In the genomic region with DNA sequence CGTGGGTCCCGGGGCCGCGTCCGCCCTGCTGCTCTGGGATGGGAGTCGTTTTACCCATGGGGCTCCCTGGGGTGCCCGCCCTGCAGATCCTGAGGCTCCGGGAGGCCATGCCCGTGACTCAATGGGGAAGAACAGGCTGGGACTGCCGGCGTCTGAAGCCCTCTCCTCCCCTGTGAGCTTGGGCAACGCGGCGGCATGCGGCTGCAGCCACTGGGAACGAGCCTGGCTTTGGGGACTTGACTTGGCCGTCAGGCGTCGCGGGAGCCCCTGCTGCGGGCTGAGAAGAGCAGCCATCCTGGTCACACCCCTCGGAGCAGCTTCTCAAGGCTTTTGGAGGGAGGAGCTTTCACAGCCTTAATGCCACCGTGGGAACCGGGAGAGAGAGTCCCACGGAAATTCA, we compare ENCODE assay signal across 24 cellular contexts.
DNase-seq lines count a peak whose midpoint lies in the region; ATAC-seq and TF ChIP-seq lines count a peak whose summit lies in the region.
"Had no signal": no experiment of that assay in that cellular context is flagged by ENCODE, and none has a peak within 500 bp of the region (broad histone marks: within the 10 kb centered on the region; RNA-seq: fewer than 3 reads in every experiment).

No MANE protein-coding gene starts in this region.

- no peak overlapping the region for H3K4me3 ChIP-seq in BLaER1 treated with 17β-estradiol and CSF1 and Interleukin-3, amounts not matched to agents 10 nM and 100 nM
- H3K4me3 ChIP-seq in endodermal cell (ENCODE audit: low read length), result no peak overlapping the region

- no peaks in the 10 kb centered on the region for H3K27me3 Mint-ChIP-seq in endodermal cell (ENCODE audit: insufficient read depth)
- peaks cover 11% of the 10 kb centered on the region for H3K27me3 Mint-ChIP-seq in osteocyte (ENCODE audit: unreplicated experiment)
- H3K27me3 Mint-ChIP-seq in activated naive CD8-positive, alpha-beta T cell treated with anti-CD3 and anti-CD28 coated beads, Interleukin-2, amount 50 U/mL, for 24 hours, result no peaks in the 10 kb centered on the region
- H3K27me3 Mint-ChIP-seq: stimulated activated naive B cell treated with anti-CD40 and anti-IgM and Interleukin-4, amounts not matched to agents 10 μg/mL and 1 μg/mL and 100 μg/mL, for 72 hours had no signal

- H3K9ac ChIP-seq in BLaER1 treated with 17β-estradiol and CSF1 and Interleukin-3, amounts not matched to agents 10 nM and 100 nM, result no peak overlapping the region
- H3K9ac ChIP-seq in endodermal cell (ENCODE audit: extremely low read depth, low read length, poor library complexity, severe bottlenecking), result no peak overlapping the region

- peaks cover 36 to 51% (median 48%) of the 10 kb centered on the region in 11 experiments for H3K27me3 ChIP-seq in BLaER1 treated with 17β-estradiol and CSF1 and Interleukin-3, amounts not matched to agents 10 nM and 100 nM
- no peaks in the 10 kb centered on the region for H3K27me3 ChIP-seq in endodermal cell (ENCODE audit: control insufficient read depth, insufficient read depth, low read length, poor library complexity, severe bottlenecking)
- H3K27me3 ChIP-seq: neutrophil had no signal

- no peaks in the 10 kb centered on the region for H3K36me3 ChIP-seq in BLaER1 treated with 17β-estradiol and CSF1 and Interleukin-3, amounts not matched to agents 10 nM and 100 nM
- H3K36me3 ChIP-seq in endodermal cell (ENCODE audit: control insufficient read depth, insufficient read depth, low read length), result no peaks in the 10 kb centered on the region
- H3K36me3 ChIP-seq: neutrophil had no signal

- 90 to 92% methylated on average over 18 to 25 of the region's 25 CpGs for WGBS in endodermal cell (ENCODE audit: insufficient coverage in 1 of 2, insufficient read length in 1 of 2), 2 experiments

- H4K20me1 ChIP-seq in BLaER1 treated with 17β-estradiol and CSF1 and Interleukin-3, amounts not matched to agents 10 nM and 100 nM, result peaks cover 0 to 26% (median 4%) of the 10 kb centered on the region in 11 experiments; a peak in 8 of 22 replicates

- H3K4me3 Mint-ChIP-seq in endodermal cell (no peak overlapping the region), osteocyte (ENCODE audit: unreplicated experiment) (no peak overlapping the region)
- H3K4me3 Mint-ChIP-seq in activated naive CD8-positive, alpha-beta T cell treated with anti-CD3 and anti-CD28 coated beads, Interleukin-2, amount 50 U/mL, for 24 hours, result no peak overlapping the region
- H3K4me3 Mint-ChIP-seq: stimulated activated naive B cell treated with anti-CD40 and anti-IgM and Interleukin-4, amounts not matched to agents 10 μg/mL and 1 μg/mL and 100 μg/mL, for 72 hours had no signal

- H3K4me2 ChIP-seq in BLaER1 treated with 17β-estradiol and CSF1 and Interleukin-3, amounts not matched to agents 10 nM and 100 nM, result peak overlapping the region in 8 of 11 experiments; percentile 33 to 69 (median 52); a peak in 13 of 22 replicates

- no peak for ATAC-seq in activated naive CD8-positive, alpha-beta T cell treated with anti-CD3 and anti-CD28 coated beads, Interleukin-2, amount 50 U/mL, for 24 hours
- ATAC-seq in HG02970 (IDR thresholded peaks at IDR 0.05; ENCODE audit: low FRiP score, unreplicated experiment), result no peak
- ATAC-seq: activated naive CD4-positive, alpha-beta T cell treated with anti-CD3 and anti-CD28 coated beads, Interleukin-2, amount 50 U/mL, for 72 hours; PC-3; stimulated activated naive B cell treated with anti-CD40 and anti-IgM and Interleukin-4, amounts not matched to agents 10 μg/mL and 1 μg/mL and 100 μg/mL, for 72 hours had no signal

- H3K4me1 Mint-ChIP-seq in endodermal cell (no peaks in the 10 kb centered on the region), osteocyte (ENCODE audit: unreplicated experiment) (no peaks in the 10 kb centered on the region)
- no peaks in the 10 kb centered on the region for H3K4me1 Mint-ChIP-seq in activated naive CD8-positive, alpha-beta T cell treated with anti-CD3 and anti-CD28 coated beads, Interleukin-2, amount 50 U/mL, for 24 hours
- H3K4me1 Mint-ChIP-seq: stimulated activated naive B cell treated with anti-CD40 and anti-IgM and Interleukin-4, amounts not matched to agents 10 μg/mL and 1 μg/mL and 100 μg/mL, for 72 hours had no signal

- H3K27ac Mint-ChIP-seq in endodermal cell (no peak overlapping the region), osteocyte (ENCODE audit: unreplicated experiment) (no peak overlapping the region)
- H3K27ac Mint-ChIP-seq in activated naive CD8-positive, alpha-beta T cell treated with anti-CD3 and anti-CD28 coated beads, Interleukin-2, amount 50 U/mL, for 24 hours, result no peak overlapping the region
- H3K27ac Mint-ChIP-seq: activated naive CD4-positive, alpha-beta T cell treated with anti-CD3 and anti-CD28 coated beads, Interleukin-2, amount 50 U/mL, for 72 hours; activated T-helper 2 cell treated with anti-CD3 and anti-CD28 coated beads, Interferon-gamma antibody, Interleukin-2, Interleukin-4, amounts not matched to agents 10 μg/mL and 5 μg/mL and 100 μg/mL, durations not matched to agents 14 hours and 24 hours and 36 hours; stimulated activated naive B cell treated with anti-CD40 and anti-IgM and Interleukin-4, amounts not matched to agents 10 μg/mL and 1 μg/mL and 100 μg/mL, for 72 hours had no signal

- peak; percentile 54 for DNase-seq in DMS79 treated with DMSO at 0.1 percent for 48 hours (lab: John Stamatoyannopoulos, UW)
- peak; percentile 50 for DNase-seq in endodermal cell
- DNase-seq in osteocyte (ENCODE audit: extremely low spot score, unreplicated experiment), result peak; percentile 78
- no peak for DNase-seq in activated naive CD8-positive, alpha-beta T cell treated with anti-CD3 and anti-CD28 coated beads, Interleukin-2, amount 50 U/mL, for 24 hours
- no peak for DNase-seq in GM10266 (ENCODE audit: extremely low spot score)
- no peak for DNase-seq in DMS53 treated with DMSO at 0.1 percent for 48 hours (lab: John Stamatoyannopoulos, UW; ENCODE audit: unreplicated experiment)
- DNase-seq: activated CD4-positive, alpha-beta T cell treated with anti-CD3 and anti-CD28 coated beads for 48 hours; activated CD8-positive, alpha-beta memory T cell treated with anti-CD3 and anti-CD28 coated beads for 24 hours; activated T-cell treated with anti-CD3 and anti-CD28 coated beads for 4 hours; C1 segment of cervical spinal cord; GF-D8; Kasumi-1; NCI-H1694; NCI-H2171 treated with DMSO at 0.1 percent for 48 hours; NCI-H524; NK-92 treated with Interleukin-12 subunit alpha and Interleukin-12 subunit beta, amount 100 ng/mL, for 24 hours; PC-3; SHP77 treated with DMSO at 0.1 percent for 48 hours; stimulated activated naive B cell treated with anti-CD40 and anti-IgM and Interleukin-4, amounts not matched to agents 10 μg/mL and 1 μg/mL and 100 μg/mL, for 72 hours had no signal

- no peak for TF ChIP-seq CTCF in endodermal cell (conservative IDR thresholded peaks at IDR 0.05)
- no peak for TF ChIP-seq CTCF in osteocyte (IDR thresholded peaks at IDR 0.05)
- TF ChIP-seq CTCF in GM10266 (IDR thresholded peaks at IDR 0.05; ENCODE audit: control insufficient read depth, insufficient read depth, low read depth, missing control alignments), result no peak

- H3K9me3 Mint-ChIP-seq in endodermal cell (peaks cover 10% of the 10 kb centered on the region), osteocyte (ENCODE audit: unreplicated experiment) (no peaks in the 10 kb centered on the region)
- H3K9me3 Mint-ChIP-seq in activated naive CD8-positive, alpha-beta T cell treated with anti-CD3 and anti-CD28 coated beads, Interleukin-2, amount 50 U/mL, for 24 hours, result no peaks in the 10 kb centered on the region
- H3K9me3 Mint-ChIP-seq: activated naive CD4-positive, alpha-beta T cell treated with anti-CD3 and anti-CD28 coated beads, Interleukin-2, amount 50 U/mL, for 72 hours; activated T-helper 2 cell treated with anti-CD3 and anti-CD28 coated beads, Interferon-gamma antibody, Interleukin-2, Interleukin-4, amounts not matched to agents 10 μg/mL and 5 μg/mL and 100 μg/mL, durations not matched to agents 14 hours and 24 hours and 36 hours; stimulated activated naive B cell treated with anti-CD40 and anti-IgM and Interleukin-4, amounts not matched to agents 10 μg/mL and 1 μg/mL and 100 μg/mL, for 72 hours had no signal

- peaks cover under 1 to 42% (median 35%) of the 10 kb centered on the region in 10 experiments; a peak in 16 of 20 replicates for H3K4me1 ChIP-seq in BLaER1 treated with 17β-estradiol and CSF1 and Interleukin-3, amounts not matched to agents 10 nM and 100 nM
- no peaks in the 10 kb centered on the region for H3K4me1 ChIP-seq in endodermal cell (ENCODE audit: control insufficient read depth, insufficient read depth, low read length)

- no peaks in the 10 kb centered on the region for H3K36me3 Mint-ChIP-seq in endodermal cell (ENCODE audit: low read depth)
- H3K36me3 Mint-ChIP-seq in osteocyte (ENCODE audit: unreplicated experiment), result no peaks in the 10 kb centered on the region
- H3K36me3 Mint-ChIP-seq in activated naive CD8-positive, alpha-beta T cell treated with anti-CD3 and anti-CD28 coated beads, Interleukin-2, amount 50 U/mL, for 24 hours (ENCODE audit: low read depth), result no peaks in the 10 kb centered on the region
- H3K36me3 Mint-ChIP-seq: activated naive CD4-positive, alpha-beta T cell treated with anti-CD3 and anti-CD28 coated beads, Interleukin-2, amount 50 U/mL, for 72 hours had no signal

- peaks cover 0 to 15% (median 8%) of the 10 kb centered on the region in 11 experiments; a peak in 9 of 22 replicates for H3K9me3 ChIP-seq in BLaER1 treated with 17β-estradiol and CSF1 and Interleukin-3, amounts not matched to agents 10 nM and 100 nM (replicated peaks in 1 of 11)
- H3K9me3 ChIP-seq in endodermal cell (ENCODE audit: control insufficient read depth, low read length), result no peaks in the 10 kb centered on the region
- H3K9me3 ChIP-seq: neutrophil had no signal

- H3K27ac ChIP-seq in BLaER1 treated with 17β-estradiol and CSF1 and Interleukin-3, amounts not matched to agents 10 nM and 100 nM, result no peak overlapping the region
- H3K27ac ChIP-seq in endodermal cell (ENCODE audit: low read depth, low read length), result no peak overlapping the region
- H3K27ac ChIP-seq: neutrophil had no signal

Comparison
In these comparisons a context has a peak if more than half of its experiments do, and no peak if none do; other contexts are left out.
1. DNase-seq: peak in DMS79 treated with DMSO at 0.1 percent for 48 hours (single experiment), endodermal cell (single experiment) and osteocyte (single experiment); none in activated naive CD8-positive, alpha-beta T cell treated with anti-CD3 and anti-CD28 coated beads, Interleukin-2, amount 50 U/mL, for 24 hours (single experiment), GM10266 (single experiment) and DMS53 treated with DMSO at 0.1 percent for 48 hours (single experiment).